In genomic region chr9:132877818-132878694, GRCh38 we compare ENCODE assay signal across 8 cellular contexts. TPM values are rescaled to one million over a fixed set of nuclear protein-coding genes. Genes with fewer than 3 reads are reported as not detected.
DNase-seq lines count a peak whose midpoint lies in the region; ATAC-seq and TF ChIP-seq lines count a peak whose summit lies in the region.

TSS of gene AK8 (minus strand) at chr9:132878284. CDS start at chr9:132878255, 29 bp downstream.

- no peak for TF ChIP-seq CTCF in ascending aorta (IDR thresholded peaks at IDR 0.05)
- no peak for TF ChIP-seq CTCF in psoas muscle (IDR thresholded peaks at IDR 0.05)
- no peak for TF ChIP-seq CTCF in upper lobe of right lung (IDR thresholded peaks at IDR 0.05)

- H3K9me3 ChIP-seq in ascending aorta (no peaks in the 10 kb centered on the region), right cardiac atrium (ENCODE audit: control insufficient read depth, low read length) (no peaks in the 10 kb centered on the region), psoas muscle (no peaks in the 10 kb centered on the region), upper lobe of right lung (no peaks in the 10 kb centered on the region)

- H3K9me3 Mint-ChIP-seq in T-helper 1 cell treated with Interleukin-12 subunit alpha and Interleukin-12 subunit beta and Interleukin-4 antibody, amounts not matched to agents 30 μg/mL and 1 μg/mL, for 36 hours, result no peaks in the 10 kb centered on the region

- H3K27me3 ChIP-seq in ascending aorta (no peaks in the 10 kb centered on the region), right cardiac atrium (ENCODE audit: control insufficient read depth, insufficient read depth) (no peaks in the 10 kb centered on the region), psoas muscle (ENCODE audit: insufficient read depth in 3 of 3, low read length in 2 of 3) (no peaks in the 10 kb centered on the region), upper lobe of right lung (no peaks in the 10 kb centered on the region)

- intact Hi-C loops in ascending aorta (cut with DNase I), result loop anchor here (1.0 to 5.0 kb wide), 4 partner anchors 66 to 471 kb away; partner anchors contain the start of genes GTF3C4, GTF3C5, TSC1 and TTF1
- intact Hi-C loops in right cardiac atrium (cut with DNase I), result no loop called here
- intact Hi-C loops in psoas muscle (cut with DNase I), result no loop called here
- intact Hi-C loops in upper lobe of right lung (cut with DNase I), result no loop called here

- WGBS in right cardiac atrium, result under 1% methylated on average over 89 of the region's 89 CpGs
- 0 to 2% (median 1%) methylated on average over 56 to 89 of the region's 89 CpGs for WGBS in psoas muscle, 3 donors

- H3K4me1 Mint-ChIP-seq in T-helper 1 cell treated with Interleukin-12 subunit alpha and Interleukin-12 subunit beta and Interleukin-4 antibody, amounts not matched to agents 30 μg/mL and 1 μg/mL, for 36 hours (ENCODE audit: low read depth), result peaks cover 21% of the 10 kb centered on the region

- H3K4me1 ChIP-seq in ascending aorta (peaks cover 3 to 8% of the 10 kb centered on the region in 2 donors), right cardiac atrium (ENCODE audit: control insufficient read depth, insufficient read depth, low read length) (no peaks in the 10 kb centered on the region), psoas muscle (no peaks in the 10 kb centered on the region), upper lobe of right lung (peaks cover 4% of the 10 kb centered on the region)

- peak within 1 kb of the TSS; percentile 74 for H3K4me3 Mint-ChIP-seq in T-helper 1 cell treated with Interleukin-12 subunit alpha and Interleukin-12 subunit beta and Interleukin-4 antibody, amounts not matched to agents 30 μg/mL and 1 μg/mL, for 36 hours

- H3K36me3 ChIP-seq in ascending aorta, result no peaks in the 10 kb centered on the region
- H3K36me3 ChIP-seq in psoas muscle (ENCODE audit: insufficient read depth in 1 of 2, low read depth in 1 of 2), result no peaks in the 10 kb centered on the region
- H3K36me3 ChIP-seq in upper lobe of right lung, result no peaks in the 10 kb centered on the region

- peaks cover 6% of the 10 kb centered on the region for H3K27me3 Mint-ChIP-seq in T-helper 1 cell treated with Interleukin-12 subunit alpha and Interleukin-12 subunit beta and Interleukin-4 antibody, amounts not matched to agents 30 μg/mL and 1 μg/mL, for 36 hours (ENCODE audit: low read depth)

- ATAC-seq in GM21360 (IDR thresholded peaks at IDR 0.05; ENCODE audit: unreplicated experiment) (peak; percentile 60), right cardiac atrium (peak; percentile 90 to 92), psoas muscle (peak; percentile 87 to 97 (median 89)), upper lobe of right lung (peak; percentile 93)

- DNase-seq in COLO829 (ENCODE audit: low spot score) (peak; percentile 88), Kasumi-1 (lab: John Stamatoyannopoulos, UW) (peak; percentile 32 to 35), ascending aorta (ENCODE audit: low spot score in 2 of 2) (peak in 1 of 2 donors; percentile 82), right cardiac atrium (peak; percentile 78 to 92 (median 92)), psoas muscle (peak; percentile 74 to 80), upper lobe of right lung (peak; percentile 88)

- peak within 1 kb of the TSS; percentile 64 to 71 for H3K27ac ChIP-seq in ascending aorta
- H3K27ac ChIP-seq in right cardiac atrium (ENCODE audit: low read length), result peak within 1 kb of the TSS; percentile 72
- peak within 1 kb of the TSS; percentile 39 for H3K27ac ChIP-seq in psoas muscle
- peak within 1 kb of the TSS; percentile 87 for H3K27ac ChIP-seq in upper lobe of right lung

- no peaks in the 10 kb centered on the region for H3K36me3 Mint-ChIP-seq in T-helper 1 cell treated with Interleukin-12 subunit alpha and Interleukin-12 subunit beta and Interleukin-4 antibody, amounts not matched to agents 30 μg/mL and 1 μg/mL, for 36 hours (ENCODE audit: low read depth)

- peak within 1 kb of the TSS; percentile 82 for H3K27ac Mint-ChIP-seq in T-helper 1 cell treated with Interleukin-12 subunit alpha and Interleukin-12 subunit beta and Interleukin-4 antibody, amounts not matched to agents 30 μg/mL and 1 μg/mL, for 36 hours

- H3K4me3 ChIP-seq in ascending aorta (peak within 1 kb of the TSS; percentile 78 to 81), right cardiac atrium (ENCODE audit: low read length) (peak within 1 kb of the TSS; percentile 95), psoas muscle (peak within 1 kb of the TSS; percentile 74), upper lobe of right lung (peak within 1 kb of the TSS; percentile 93)

RNA-seq across cellular contexts. Expression of gene AK8, which starts in this region (rescaled TPM):
- not detected for total RNA-seq in ascending aorta
- 1 to 10 TPM in 1 of 4 donors, under 1 TPM in 3; 0.25 to 1.0 (median 0.31) TPM for total RNA-seq in right cardiac atrium
- polyA plus RNA-seq in right cardiac atrium, result 0.66 TPM
- total RNA-seq in psoas muscle, result not detected
- polyA plus RNA-seq in psoas muscle, result under 1 TPM in 1 of 3 donors, not detected in 2; 0.10 TPM
- total RNA-seq in upper lobe of right lung, result 0.55 TPM

Comparison
In these comparisons a context has a peak if more than half of its experiments do, and no peak if none do; other contexts are left out.
1. Peak in DNase-seq, ATAC-seq, H3K4me3 ChIP-seq and H3K27ac ChIP-seq in psoas muscle; RNA of the gene not detected or under 1 TPM.
2. Peak in DNase-seq, ATAC-seq, H3K4me3 ChIP-seq and H3K27ac ChIP-seq in upper lobe of right lung; RNA of the gene not detected or under 1 TPM.